ENCODE assay signal across 9 cellular contexts in genomic region chr12:26340649-26341048, GRCh38.
DNase-seq lines count a peak whose midpoint lies in the region; ATAC-seq, FAIRE-seq and TF ChIP-seq lines count a peak whose summit lies in the region.
"Had no signal": no experiment of that assay in that cellular context is flagged by ENCODE, and none has a peak within 500 bp of the region (broad histone marks: within the 10 kb centered on the region; RNA-seq: fewer than 3 reads in every experiment).

No MANE protein-coding gene starts in this region.

- BruUV-seq in mammary epithelial cell (replicated peaks; lab: Mats Ljungman, UMichigan) = no TSS peak

- no peaks in the 10 kb centered on the region for H3K9me3 Mint-ChIP-seq in nephron progenitor cell

- DNase-seq in GM18507 (ENCODE audit: extremely low spot score, insufficient read length, low read depth) = no peak
- DNase-seq in SJCRH30 = no peak
- DNase-seq in nephron progenitor cell = no peak
- DNase-seq in HuH-7 (ENCODE audit: low spot score) = no peak
- DNase-seq in activated CD4-positive, alpha-beta T cell treated with anti-CD3 and anti-CD28 coated beads, Interleukin-2, amount 50 U/mL, for 48 hours = no peak
- DNase-seq in NCI-H774 (lab: John Stamatoyannopoulos, UW) = no peak
- DNase-seq in mammary epithelial cell = no peak

- H3K27ac Mint-ChIP-seq in nephron progenitor cell = peak overlapping the region; percentile 94

- TF ChIP-seq CTCF in nephron progenitor cell (IDR thresholded peaks at IDR 0.05) = no peak
- TF ChIP-seq CTCF in mammary epithelial cell (conservative IDR thresholded peaks at IDR 0.05 in 1 of 2, IDR thresholded peaks at IDR 0.05 in 1 of 2; ENCODE audit: extremely low read depth in 1 of 2, insufficient read depth in 1 of 2, low read depth in 1 of 2, low read length in 2 of 2) = no peak

- H3K4me2 ChIP-seq in mammary epithelial cell (ENCODE audit: insufficient read depth, low read depth, low read length) = no peak overlapping the region

- no peaks in the 10 kb centered on the region for H3K27me3 Mint-ChIP-seq in nephron progenitor cell (ENCODE audit: low read depth, poor library complexity)

- 33% methylated on average over 1 of the region's 1 CpG for WGBS in mammary epithelial cell (ENCODE audit: low coverage, missing lambda C conversion rate)

- no peaks in the 10 kb centered on the region for H3K36me3 ChIP-seq in SJCRH30
- H3K36me3 ChIP-seq in mammary epithelial cell (ENCODE audit: insufficient read depth, low read length) = no peaks in the 10 kb centered on the region

- H3K27ac ChIP-seq in SJCRH30 = 0 out of 2 replicates have a peak overlapping the region, but pooled peaks have one; percentile 11
- H3K27ac ChIP-seq in mammary epithelial cell (ENCODE audit: insufficient read depth, low read depth, low read length) = no peak overlapping the region

- CTCF ChIA-PET in mammary epithelial cell (lab: Charles Lee; ENCODE audit: low non-redundant PET) = no interaction called here

- no peaks in the 10 kb centered on the region for H3K79me2 ChIP-seq in mammary epithelial cell (ENCODE audit: insufficient read depth, low read length)

- FAIRE-seq in GM18507 (lab: Jason Lieb, UNC) = peak; percentile 88

- no peak overlapping the region for H2AFZ ChIP-seq in mammary epithelial cell (ENCODE audit: low read depth, low read length)

- H3K9ac ChIP-seq in mammary epithelial cell (ENCODE audit: insufficient read depth, low read length) = no peak overlapping the region

- 0 out of 2 replicates have a peak, but pooled peaks cover 2% of the 10 kb centered on the region for H3K4me1 ChIP-seq in SJCRH30
- H3K4me1 ChIP-seq in mammary epithelial cell (ENCODE audit: insufficient read depth, low read length) = peaks cover 23% of the 10 kb centered on the region

- H3K9me3 ChIP-seq in SJCRH30 (replicated peaks) = no peaks in the 10 kb centered on the region
- no peaks in the 10 kb centered on the region for H3K9me3 ChIP-seq in mammary epithelial cell (replicated peaks; ENCODE audit: insufficient read depth, low read length)
- H3K9me3 ChIP-seq: SJSA1 had no signal

- dilution Hi-C loops in mammary epithelial cell (cut with HindIII; ENCODE audit: low sequenced_read_pairs) = no loop called here

- ATAC-seq in HG02763 (IDR thresholded peaks at IDR 0.05; ENCODE audit: unreplicated experiment) = peak; percentile 60

- H4K20me1 ChIP-seq in mammary epithelial cell (ENCODE audit: insufficient read depth, low read length) = no peaks in the 10 kb centered on the region

- intact Hi-C loops in mammary epithelial cell (cut with micrococcal nuclease) = no loop called here

- H3K4me1 Mint-ChIP-seq in nephron progenitor cell = peaks cover 74% of the 10 kb centered on the region

- H3K4me3 ChIP-seq in SJCRH30 = no peak overlapping the region
- H3K4me3 ChIP-seq in mammary epithelial cell (replicated peaks in 1 of 3; ENCODE audit: insufficient read depth in 1 of 3, low read depth in 2 of 3, low read length in 3 of 3) = no peak overlapping the region
- H3K4me3 ChIP-seq: SJSA1 had no signal

- no peak overlapping the region for H3K4me3 Mint-ChIP-seq in nephron progenitor cell

- no peaks in the 10 kb centered on the region for H3K36me3 Mint-ChIP-seq in nephron progenitor cell (ENCODE audit: low read depth)

- H3K27me3 ChIP-seq in SJCRH30 (no peaks in the 10 kb centered on the region), mammary epithelial cell (ENCODE audit: insufficient read depth, low read length) (no peaks in the 10 kb centered on the region)
- H3K27me3 ChIP-seq: SJSA1 had no signal

- in situ Hi-C loops in mammary epithelial cell (cut with MboI; ENCODE audit: low sequenced_read_pairs in 2 of 2) = no loop called here
